In the genomic region with DNA sequence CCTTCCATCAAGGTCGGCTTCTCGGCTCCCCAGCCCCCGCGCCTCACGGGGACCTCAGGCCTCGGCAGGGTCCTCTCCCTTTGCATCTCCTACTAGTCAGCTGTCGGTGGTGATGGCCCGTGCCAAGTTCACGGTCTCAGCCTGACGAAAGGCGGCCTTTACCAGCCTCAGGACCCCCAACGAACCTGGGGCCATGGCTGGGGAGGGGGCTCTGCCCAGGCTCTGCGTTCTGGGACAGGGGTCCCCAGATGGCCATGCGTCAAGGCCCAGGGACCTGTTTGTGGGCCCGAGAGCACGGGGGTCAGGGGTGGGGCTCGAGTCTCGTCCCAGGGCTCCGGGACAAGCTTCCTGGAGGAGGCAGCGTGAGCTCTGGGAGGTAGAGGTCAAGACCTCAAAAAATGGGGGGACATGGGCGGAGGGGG, we compare ENCODE assay signal across 7 cellular contexts. TPM values are rescaled to one million over a fixed set of nuclear protein-coding genes. Genes with fewer than 3 reads are reported as not detected.
DNase-seq lines count a peak whose midpoint lies in the region; ATAC-seq lines count a peak whose summit lies in the region.

No MANE protein-coding gene starts in this region.

- H3K36me3 ChIP-seq in HUES64 (ENCODE audit: insufficient read depth, low read length), result no peaks in the 10 kb centered on the region

- H3K9me3 ChIP-seq in HUES64 (ENCODE audit: insufficient read depth, low read depth, low read length), result no peaks in the 10 kb centered on the region
- no peaks in the 10 kb centered on the region for H3K9me3 ChIP-seq in iPS-18c (ENCODE audit: control insufficient read depth, insufficient read depth, low read length)

- no peak for ATAC-seq in activated naive CD4-positive, alpha-beta T cell treated with anti-CD3 and anti-CD28 coated beads, Interleukin-2, amount 50 U/mL, for 72 hours
- ATAC-seq in stimulated activated naive CD8-positive, alpha-beta T cell treated with anti-CD3 and anti-CD28 coated beads, Interleukin-15, amount 100 ng/mL, for 72 hours, result peak; percentile 0
- ATAC-seq in GM19452 (IDR thresholded peaks at IDR 0.05; ENCODE audit: unreplicated experiment), result no peak
- no peak for ATAC-seq in HG03442 (IDR thresholded peaks at IDR 0.05; ENCODE audit: unreplicated experiment)

- peak overlapping the region; percentile 57 for H3K9ac ChIP-seq in HUES64 (ENCODE audit: low read depth, low read length)

- H3K27ac Mint-ChIP-seq in activated naive CD4-positive, alpha-beta T cell treated with anti-CD3 and anti-CD28 coated beads, Interleukin-2, amount 50 U/mL, for 72 hours, result peak overlapping the region; percentile 68 to 91
- peak overlapping the region; percentile 96 to 97 for H3K27ac Mint-ChIP-seq in stimulated activated naive CD8-positive, alpha-beta T cell treated with anti-CD3 and anti-CD28 coated beads, Interleukin-15, amount 100 ng/mL, for 72 hours

- H3K36me3 Mint-ChIP-seq in activated naive CD4-positive, alpha-beta T cell treated with anti-CD3 and anti-CD28 coated beads, Interleukin-2, amount 50 U/mL, for 72 hours, result no peaks in the 10 kb centered on the region

- DNase-seq in activated naive CD4-positive, alpha-beta T cell treated with anti-CD3 and anti-CD28 coated beads, Interleukin-2, amount 50 U/mL, for 72 hours (ENCODE audit: low spot score in 2 of 2), result peak; percentile 23 to 60
- peak in 1 of 2 donors; percentile 41 for DNase-seq in stimulated activated naive CD8-positive, alpha-beta T cell treated with anti-CD3 and anti-CD28 coated beads, Interleukin-15, amount 100 ng/mL, for 72 hours
- DNase-seq in DMS153 (lab: John Stamatoyannopoulos, UW), result no peak

- H3K4me1 Mint-ChIP-seq in stimulated activated naive CD8-positive, alpha-beta T cell treated with anti-CD3 and anti-CD28 coated beads, Interleukin-15, amount 100 ng/mL, for 72 hours, result peaks cover 20% of the 10 kb centered on the region

- peaks cover 4% of the 10 kb centered on the region; the same call in 1 of the 2 replicates for H3K4me1 ChIP-seq in HUES64 (ENCODE audit: insufficient read depth, low read length)

- peak overlapping the region; percentile 76; the same call in 1 of the 2 replicates for H3K27ac ChIP-seq in HUES64 (ENCODE audit: low read depth, low read length)

- no peaks in the 10 kb centered on the region for H3K27me3 Mint-ChIP-seq in stimulated activated naive CD8-positive, alpha-beta T cell treated with anti-CD3 and anti-CD28 coated beads, Interleukin-15, amount 100 ng/mL, for 72 hours

- H3K4me3 ChIP-seq in HUES64 (ENCODE audit: low read length) (peak overlapping the region; percentile 35), iPS-18c (ENCODE audit: insufficient read depth, low read depth, low read length) (peak overlapping the region; percentile 31; the same call in 1 of the 2 replicates)

- no peaks in the 10 kb centered on the region for H3K9me3 Mint-ChIP-seq in activated naive CD4-positive, alpha-beta T cell treated with anti-CD3 and anti-CD28 coated beads, Interleukin-2, amount 50 U/mL, for 72 hours
- H3K9me3 Mint-ChIP-seq in stimulated activated naive CD8-positive, alpha-beta T cell treated with anti-CD3 and anti-CD28 coated beads, Interleukin-15, amount 100 ng/mL, for 72 hours, result no peaks in the 10 kb centered on the region

- WGBS in HUES64, result 89% methylated on average over 21 of the region's 21 CpGs

- H3K27me3 ChIP-seq in HUES64 (ENCODE audit: insufficient read depth, low read length), result no peaks in the 10 kb centered on the region

- peak overlapping the region; percentile 75 to 78 for H3K4me3 Mint-ChIP-seq in stimulated activated naive CD8-positive, alpha-beta T cell treated with anti-CD3 and anti-CD28 coated beads, Interleukin-15, amount 100 ng/mL, for 72 hours

RNA-seq across cellular contexts. Expression of gene DEGS2, which starts 32.8 kb away (rescaled TPM):
- not detected for polyA plus RNA-seq in HUES64 (2013, experiment 1 of 2)
- 0.70 TPM for polyA plus RNA-seq in HUES64 (2013, experiment 2 of 2)
- total RNA-seq in activated naive CD4-positive, alpha-beta T cell treated with anti-CD3 and anti-CD28 coated beads, Interleukin-2, amount 50 U/mL, for 72 hours, result 1 to 10 TPM; 1.4 to 3.2 TPM

RNA-seq across cellular contexts. Expression of gene YY1, which starts 46.7 kb away (rescaled TPM):
- 81.7 TPM for polyA plus RNA-seq in HUES64 (2013, experiment 1 of 2)
- polyA plus RNA-seq in HUES64 (2013, experiment 2 of 2), result 72.6 TPM
- total RNA-seq in activated naive CD4-positive, alpha-beta T cell treated with anti-CD3 and anti-CD28 coated beads, Interleukin-2, amount 50 U/mL, for 72 hours, result 100 to 1,000 TPM in 1 of 2 donors, 10 to 100 TPM in 1; 87.8 to 120 TPM
